In genomic region chr12:9773216-9773877, GRCh38 we compare ENCODE assay signal across 1 cellular context.
TF ChIP-seq lines count a peak whose summit lies in the region.

No MANE protein-coding gene starts in this region.

TF ChIP-seq in GM12878, 131 proteins besides CTCF, POLR2A, EP300 and RAD21:
- TF ChIP-seq CBFB (IDR thresholded peaks at IDR 0.05; ENCODE audit: low read depth) (no peak), ZNF384 (IDR thresholded peaks at IDR 0.05; ENCODE audit: borderline replicate concordance, low read depth, low read length) (0 out of 2 replicates have a peak, but pooled peaks have one; percentile 35)
